Comparison of ENCODE assay signal across 8 cellular contexts in genomic region chr9:137083418-137084004, GRCh38. TPM values are rescaled to one million over a fixed set of nuclear protein-coding genes. Genes with fewer than 3 reads are reported as not detected.
DNase-seq lines count a peak whose midpoint lies in the region; ATAC-seq, FAIRE-seq and TF ChIP-seq lines count a peak whose summit lies in the region.

No MANE protein-coding gene starts in this region.

- peak; percentile 78 to 86 for DNase-seq in A549 (ENCODE audit: low read depth in 1 of 2, low spot score in 1 of 2)
- peak; percentile 86 for DNase-seq in GOT3 (lab: John Stamatoyannopoulos, UW)
- peak; percentile 51 for DNase-seq in activated B cell treated with CpG ODN at 0.5 μM for 24 hours
- DNase-seq in glomerular visceral epithelial cell (ENCODE audit: extremely low spot score): peak; percentile 99
- peak; percentile 96 for DNase-seq in stromal cell of bone marrow (ENCODE audit: low read depth)
- DNase-seq in GM12891 (ENCODE audit: insufficient read length, low spot score): no peak
- DNase-seq in effector memory CD4-positive, alpha-beta T cell: no peak
- no peak for DNase-seq in activated effector memory CD4-positive, alpha-beta T cell treated with Interleukin-2 at 50 U/mL for 16 hours

- POLR2A ChIA-PET in A549 (lab: Yijun Ruan, JAX) (interaction anchor here (0.7 to 1.1 kb wide), 3 partner anchors 32 to 157 kb away, joined by 3 read pairs; partner anchors contain the start of gene TUBB4B), activated B cell treated with CpG ODN at 0.5 μM for 24 hours (lab: Charles Lee) (interaction anchor here (0.8 to 2.7 kb wide), 6 partner anchors 9 to 157 kb away, joined by 3 to 34 read pairs (median 5); partner anchors contain the start of genes FBXW5, FUT7, SAPCD2 and TUBB4B)

- H3K4me3 Mint-ChIP-seq in activated B cell treated with CpG ODN at 0.5 μM for 24 hours: peak overlapping the region; percentile 71

- CTCF ChIA-PET in A549 (lab: Yijun Ruan, JAX): interaction anchor here (0.6 to 24.0 kb wide), 9 partner anchors 16 to 329 kb away, joined by 3 to 321 read pairs (median 4); partner anchors contain the start of gene SAPCD2
- CTCF ChIA-PET in activated B cell treated with CpG ODN at 0.5 μM for 24 hours (lab: Charles Lee): interaction anchor here (0.8 to 1.4 kb wide), 2 partner anchors 16 to 37 kb away, joined by 3 to 8 read pairs; no protein-coding TSS in a partner anchor

- TF ChIP-seq CTCF in A549 (IDR thresholded peaks at IDR 0.05) (no peak), activated B cell treated with CpG ODN at 0.5 μM for 24 hours (IDR thresholded peaks at IDR 0.05) (no peak)

- no peak overlapping the region for H3K4me3 ChIP-seq in A549
- H3K4me3 ChIP-seq in effector memory CD4-positive, alpha-beta T cell (ENCODE audit: insufficient read depth, low read depth, low read length, poor library complexity, severe bottlenecking): no peak overlapping the region

- no peak for TF ChIP-seq RAD21 in A549 (conservative IDR thresholded peaks at IDR 0.05 in 1 of 2, IDR thresholded peaks at IDR 0.05 in 1 of 2)

- peak overlapping the region; percentile 79 to 95 for H3K27ac ChIP-seq in A549
- H3K27ac ChIP-seq in effector memory CD4-positive, alpha-beta T cell (ENCODE audit: insufficient read depth, low read length, poor library complexity, severe bottlenecking): no peak overlapping the region

- peak overlapping the region; percentile 87 for H3K27ac Mint-ChIP-seq in activated B cell treated with CpG ODN at 0.5 μM for 24 hours

- no peak for TF ChIP-seq EP300 in A549 (IDR thresholded peaks at IDR 0.05)

- FAIRE-seq in A549 (lab: Jason Lieb, UNC) (peak; percentile 70), GM12891 (lab: Jason Lieb, UNC) (no peak)

- TF ChIP-seq POLR2A in A549 (IDR thresholded peaks at IDR 0.05; ENCODE audit: low read length) (0 out of 2 replicates have a peak, but pooled peaks have one; percentile 10), GM12891 (IDR thresholded peaks at IDR 0.05; ENCODE audit: low read depth, low read length) (no peak)

- H3K27me3 ChIP-seq in effector memory CD4-positive, alpha-beta T cell (replicated peaks; ENCODE audit: control insufficient read depth, insufficient read depth, low read length, poor library complexity, severe bottlenecking): no peaks in the 10 kb centered on the region

- intact Hi-C loops in activated B cell treated with CpG ODN at 0.5 μM for 24 hours (cut with micrococcal nuclease): loop anchor here (1.0 kb wide), 1 partner anchor 13 kb away; the partner anchor contains the start of gene SAPCD2

- H3K36me3 ChIP-seq in effector memory CD4-positive, alpha-beta T cell (ENCODE audit: control insufficient read depth, insufficient read depth, low read length): peaks cover 7% of the 10 kb centered on the region

- peaks cover 48% of the 10 kb centered on the region for H3K4me1 Mint-ChIP-seq in activated B cell treated with CpG ODN at 0.5 μM for 24 hours

- 21% methylated on average over 7 of the region's 10 CpGs for WGBS in A549 (ENCODE audit: missing lambda C conversion rate)

- H3K9me3 ChIP-seq in A549: no peaks in the 10 kb centered on the region
- H3K9me3 ChIP-seq in effector memory CD4-positive, alpha-beta T cell (ENCODE audit: control insufficient read depth, low read length): no peaks in the 10 kb centered on the region

- no peaks in the 10 kb centered on the region for H3K9me3 Mint-ChIP-seq in activated B cell treated with CpG ODN at 0.5 μM for 24 hours

- H3K4me2 ChIP-seq in A549: peak overlapping the region; percentile 71

- ATAC-seq in A549 (peak; percentile 54 to 59), activated B cell treated with CpG ODN at 0.5 μM for 24 hours (ENCODE audit: low read depth) (peak; percentile 30)

- peaks cover 41% of the 10 kb centered on the region for H3K4me1 ChIP-seq in A549
- H3K4me1 ChIP-seq in effector memory CD4-positive, alpha-beta T cell (ENCODE audit: control insufficient read depth, insufficient read depth, low read length, poor library complexity, severe bottlenecking): peaks cover 19% of the 10 kb centered on the region

- peaks cover 28% of the 10 kb centered on the region for H3K36me3 Mint-ChIP-seq in activated B cell treated with CpG ODN at 0.5 μM for 24 hours (ENCODE audit: low read depth)

- no peaks in the 10 kb centered on the region for H3K27me3 Mint-ChIP-seq in activated B cell treated with CpG ODN at 0.5 μM for 24 hours

TF ChIP-seq in A549, 52 proteins besides CTCF, POLR2A, EP300 and RAD21 (continues in another document):
- TF ChIP-seq HES2 (IDR thresholded peaks at IDR 0.05) (no peak), ZNF302 (CRISPR knock-in tag; IDR thresholded peaks at IDR 0.05) (no peak), MAFK (IDR thresholded peaks at IDR 0.05; ENCODE audit: partially characterized antibody) (peak; percentile 47), FOXS1 (CRISPR knock-in tag; IDR thresholded peaks at IDR 0.05) (no peak), HOXB13 (CRISPR knock-in tag; IDR thresholded peaks at IDR 0.05; ENCODE audit: low read depth) (no peak), JUNB (IDR thresholded peaks at IDR 0.05) (peak; percentile 69), JUN (IDR thresholded peaks at IDR 0.05) (peak in 1 of 2 experiments; percentile 56; a peak in 3 of 5 replicates), MAX (IDR thresholded peaks at IDR 0.05) (peak; percentile 43; the same call in 1 of the 2 replicates)

TF ChIP-seq in GM12891, 5 proteins besides CTCF, POLR2A, EP300 and RAD21:
- TF ChIP-seq TAF1 (IDR thresholded peaks at IDR 0.05; ENCODE audit: low read depth, low read length) (no peak), PAX5 (IDR thresholded peaks at IDR 0.05; ENCODE audit: insufficient read depth, low read length, severe bottlenecking) (no peak), POU2F2 (IDR thresholded peaks at IDR 0.05; ENCODE audit: low read depth, low read length) (no peak), SPI1 (IDR thresholded peaks at IDR 0.05; ENCODE audit: low read depth, low read length) (no peak), POLR2AphosphoS5 (IDR thresholded peaks at IDR 0.05; ENCODE audit: low read depth, low read length) (no peak)
TF ChIP-seq in GM12891: peak in this region for 0.

RNA-seq across cellular contexts. Expression of gene MAN1B1, which starts 3.3 kb away (rescaled TPM):
- polyA plus RNA-seq in A549 (2011; rRNA removed) (31.7 and 47.8 TPM in 2 replicates), A549 (2017; fragmentation: RNase III; extraction: RNeasy Plus Mini Kit Qiagen cat#74134 plus additional on column Dnase treatment) (45.1 to 48.6 TPM (median 47.0 TPM) in 3 replicates)
- polyA plus RNA-seq in A549 (2012; cell fraction: cytosol; rRNA removed): 35.0 and 41.6 TPM in 2 replicates
- 141 and 165 TPM in 2 replicates for polyA plus RNA-seq in A549 (2012; cell fraction: nucleus; rRNA removed)
- polyA minus RNA-seq in A549 (2011; rRNA and poly(A)+ RNA removed): 45.1 and 48.4 TPM in 2 replicates
- 33.6 and 37.7 TPM in 2 replicates for total RNA-seq in activated B cell treated with CpG ODN at 0.5 μM for 24 hours
- 20.4 TPM for polyA plus RNA-seq in GM12891 (2012; ENCODE audit: low read depth, missing spikeins)

RNA-seq across cellular contexts. Expression of gene UAP1L1, which starts 6.2 kb away (rescaled TPM):
- polyA plus RNA-seq in A549 (2011; rRNA removed) (1.2 and 1.9 TPM in 2 replicates), A549 (2017; fragmentation: RNase III; extraction: RNeasy Plus Mini Kit Qiagen cat#74134 plus additional on column Dnase treatment) (4.8 to 7.8 TPM (median 6.0 TPM) in 3 replicates)
- 2.2 and 3.0 TPM in 2 replicates for polyA plus RNA-seq in A549 (2012; cell fraction: cytosol; rRNA removed)
- 12.1 and 12.8 TPM in 2 replicates for polyA plus RNA-seq in A549 (2012; cell fraction: nucleus; rRNA removed)
- polyA minus RNA-seq in A549 (2011; rRNA and poly(A)+ RNA removed): 0.95 and 1.7 TPM in 2 replicates
- 13.4 and 17.2 TPM in 2 replicates for total RNA-seq in activated B cell treated with CpG ODN at 0.5 μM for 24 hours
- 6.3 TPM for polyA plus RNA-seq in GM12891 (2012; ENCODE audit: low read depth, missing spikeins)

RNA-seq across cellular contexts. Expression of gene SAPCD2, which starts 13.2 kb away (rescaled TPM):
- polyA plus RNA-seq in A549 (2011; rRNA removed) (6.5 and 6.9 TPM in 2 replicates), A549 (2017; fragmentation: RNase III; extraction: RNeasy Plus Mini Kit Qiagen cat#74134 plus additional on column Dnase treatment) (13.1 to 16.4 TPM (median 14.6 TPM) in 3 replicates)
- 21.7 and 32.9 TPM in 2 replicates for polyA plus RNA-seq in A549 (2012; cell fraction: cytosol; rRNA removed)
- polyA plus RNA-seq in A549 (2012; cell fraction: nucleus; rRNA removed): 30.3 and 48.0 TPM in 2 replicates
- 4.4 and 6.1 TPM in 2 replicates for polyA minus RNA-seq in A549 (2011; rRNA and poly(A)+ RNA removed)
- 0.80 and 0.81 TPM in 2 replicates for total RNA-seq in activated B cell treated with CpG ODN at 0.5 μM for 24 hours
- 1.3 TPM for polyA plus RNA-seq in GM12891 (2012; ENCODE audit: low read depth, missing spikeins)

RNA-seq across cellular contexts. Expression of gene ENTPD2, which starts 29.6 kb away (rescaled TPM):
- polyA plus RNA-seq in A549 (2011; rRNA removed) (0.75 and 2.3 TPM in 2 replicates), A549 (2017; fragmentation: RNase III; extraction: RNeasy Plus Mini Kit Qiagen cat#74134 plus additional on column Dnase treatment) (0.71 to 1.2 TPM (median 1.1 TPM) in 3 replicates)
- 0.65 and 0.83 TPM in 2 replicates for polyA plus RNA-seq in A549 (2012; cell fraction: cytosol; rRNA removed)
- polyA plus RNA-seq in A549 (2012; cell fraction: nucleus; rRNA removed): 2.2 and 3.4 TPM in 2 replicates
- polyA minus RNA-seq in A549 (2011; rRNA and poly(A)+ RNA removed): 1.4 and 1.9 TPM in 2 replicates
- not detected in 2 replicates for total RNA-seq in activated B cell treated with CpG ODN at 0.5 μM for 24 hours
- 5.7 TPM for polyA plus RNA-seq in GM12891 (2012; ENCODE audit: low read depth, missing spikeins)

RNA-seq across cellular contexts. Expression of gene DPP7, which starts 31.0 kb away (rescaled TPM):
- polyA plus RNA-seq in A549 (2011; rRNA removed): 27.6 and 36.0 TPM in 2 replicates
- 85.0 and 109 TPM in 2 replicates for polyA plus RNA-seq in A549 (2012; cell fraction: cytosol; rRNA removed)
- polyA plus RNA-seq in A549 (2012; cell fraction: nucleus; rRNA removed): 741 and 980 TPM in 2 replicates
- polyA plus RNA-seq in A549 (2017; fragmentation: RNase III; extraction: RNeasy Plus Mini Kit Qiagen cat#74134 plus additional on column Dnase treatment): 61.3 to 71.8 TPM (median 68.5 TPM) in 3 replicates
- 25.4 and 26.2 TPM in 2 replicates for polyA minus RNA-seq in A549 (2011; rRNA and poly(A)+ RNA removed)
- total RNA-seq in activated B cell treated with CpG ODN at 0.5 μM for 24 hours: 254 and 259 TPM in 2 replicates
- 118 TPM for polyA plus RNA-seq in GM12891 (2012; ENCODE audit: low read depth, missing spikeins)

Comparison
In these comparisons a context has a peak if more than half of its experiments do, and no peak if none do; other contexts are left out.
1. DNase-seq: peak in A549 (2 of 2), GOT3 (single experiment), activated B cell treated with CpG ODN at 0.5 μM for 24 hours (single experiment), glomerular visceral epithelial cell (single experiment) and stromal cell of bone marrow (single experiment); none in GM12891 (single experiment), effector memory CD4-positive, alpha-beta T cell (0 of 3) and activated effector memory CD4-positive, alpha-beta T cell treated with Interleukin-2 at 50 U/mL for 16 hours (single experiment).